16 cellular contexts compared by ENCODE assay signal in genomic region chr10:69051710-69052487, GRCh38. TPM values are rescaled to one million over a fixed set of nuclear protein-coding genes. Genes with fewer than 3 reads are reported as not detected.
A peak's percentile ranks its signal among the peaks of the same experiment; 100 is the strongest.
DNase-seq lines count a peak whose midpoint lies in the region; ATAC-seq and TF ChIP-seq lines count a peak whose summit lies in the region.
"Had no signal": no experiment of that assay in that cellular context is flagged by ENCODE, and none has a peak within 500 bp of the region (broad histone marks: within the 10 kb centered on the region; RNA-seq: fewer than 3 reads in every experiment).

No MANE protein-coding gene starts in this region.

- no peaks in the 10 kb centered on the region for H4K20me1 ChIP-seq in OCI-LY3 (ENCODE audit: insufficient read depth, low read length)

- H3K27me3 ChIP-seq in OCI-LY3 (ENCODE audit: low read depth, low read length) (no peaks in the 10 kb centered on the region), heart right ventricle (no peaks in the 10 kb centered on the region), rectal smooth muscle tissue (ENCODE audit: control insufficient read depth, insufficient read depth, low read length) (no peaks in the 10 kb centered on the region)
- H3K27me3 ChIP-seq: ascending aorta had no signal

- ATAC-seq in heart right ventricle, result peak; percentile 12 to 75 (median 62)
- ATAC-seq in GM21526 (IDR thresholded peaks at IDR 0.05; ENCODE audit: low FRiP score, unreplicated experiment), result no peak
- ATAC-seq in GM18861 (IDR thresholded peaks at IDR 0.05; ENCODE audit: unreplicated experiment), result no peak
- ATAC-seq: HCT116 had no signal

- in situ Hi-C loops in GM13976 (cut with MboI; ENCODE audit: low sequenced_read_pairs, unreplicated experiment), result no loop called here

- DNase-seq in heart right ventricle (peak in 1 of 2 donors; percentile 52), GM13976 (ENCODE audit: low spot score) (no peak), LoVo (ENCODE audit: low spot score) (no peak)
- DNase-seq: activated T-cell treated with anti-CD3 and anti-CD28 coated beads, Interleukin-2, amount 50 U/mL, for 1 hour; CD4-positive, alpha-beta memory T cell; NCI-H1092 treated with DMSO at 0.1 percent for 48 hours; NCI-H82; SHP77 had no signal

- H3K4me2 ChIP-seq in OCI-LY3 (ENCODE audit: low read length), result peak overlapping the region; percentile 56

- no peak overlapping the region for H2AFZ ChIP-seq in OCI-LY3 (ENCODE audit: low read depth, low read length)

- H3K9me3 ChIP-seq in OCI-LY3 (ENCODE audit: insufficient read depth, low read length) (no peaks in the 10 kb centered on the region), heart right ventricle (no peaks in the 10 kb centered on the region)
- H3K9me3 ChIP-seq: ascending aorta, thoracic aorta had no signal

- peaks cover 70% of the 10 kb centered on the region for H3K4me1 ChIP-seq in OCI-LY3 (ENCODE audit: low read length)
- peaks cover 0 to 93% (median 17%) of the 10 kb centered on the region in 9 donors for H3K4me1 ChIP-seq in heart right ventricle
- H3K4me1 ChIP-seq in rectal smooth muscle tissue (ENCODE audit: control insufficient read depth, insufficient read depth, low read length), result no peaks in the 10 kb centered on the region
- H3K4me1 ChIP-seq: ascending aorta had no signal

- intact Hi-C loops in heart right ventricle (cut with DNase I), result loop anchor here in 2 of 10 donors (5.0 kb wide), 2 partner anchors 35 to 45 kb away; partner anchors contain the start of gene SRGN (in 1 of the 2)

- no peak for TF ChIP-seq CTCF in OCI-LY3 (IDR thresholded peaks at IDR 0.05; ENCODE audit: low read depth, low read length)
- no peak for TF ChIP-seq CTCF in heart right ventricle (IDR thresholded peaks at IDR 0.05)
- no peak for TF ChIP-seq CTCF in GM13976 (IDR thresholded peaks at IDR 0.05; ENCODE audit: borderline replicate concordance, control extremely low read depth, extremely low read depth, insufficient read depth, missing control alignments)

- WGBS in heart right ventricle, 2 donors, result 77% methylated on average over 10 of the region's 10 CpGs

- peak overlapping the region; percentile 75 for H3K27ac ChIP-seq in OCI-LY3 (ENCODE audit: low read length)
- H3K27ac ChIP-seq in heart right ventricle, result peak overlapping the region in 9 of 10 donors; percentile 41 to 94 (median 67)
- H3K27ac ChIP-seq in rectal smooth muscle tissue (ENCODE audit: low read depth, low read length), result peak overlapping the region; percentile 14

- no peaks in the 10 kb centered on the region for H3K36me3 ChIP-seq in OCI-LY3 (replicated peaks; ENCODE audit: low read depth, low read length)
- H3K36me3 ChIP-seq in heart right ventricle, result no peaks in the 10 kb centered on the region
- H3K36me3 ChIP-seq in rectal smooth muscle tissue (ENCODE audit: control insufficient read depth, insufficient read depth, low read length), result no peaks in the 10 kb centered on the region
- H3K36me3 ChIP-seq: ascending aorta, thoracic aorta had no signal

- peak; percentile 25 for TF ChIP-seq POLR2A in GM19099 (IDR thresholded peaks at IDR 0.05; ENCODE audit: extremely low read depth, insufficient read length, low read depth)

- H3K9ac ChIP-seq in OCI-LY3 (ENCODE audit: low read length) (peak overlapping the region; percentile 29; the same call in 1 of the 2 replicates), rectal smooth muscle tissue (ENCODE audit: low read length) (no peak overlapping the region)

- H3K4me3 ChIP-seq in OCI-LY3 (ENCODE audit: low read length), result no peak overlapping the region; the same call in 1 of the 2 replicates
- no peak overlapping the region for H3K4me3 ChIP-seq in heart right ventricle
- H3K4me3 ChIP-seq in rectal smooth muscle tissue (ENCODE audit: low read length), result no peak overlapping the region
- H3K4me3 ChIP-seq: ascending aorta, thoracic aorta had no signal

- H3K79me2 ChIP-seq in OCI-LY3 (ENCODE audit: low read length), result no peaks in the 10 kb centered on the region

RNA-seq across cellular contexts. Expression of gene SRGN, which starts 36.0 kb away (rescaled TPM):
- total RNA-seq in heart right ventricle, result 100 to 1,000 TPM in 1 of 10 donors, 10 to 100 TPM in 9; 30.0 to 156 (median 51.8) TPM
- polyA plus RNA-seq in heart right ventricle, result 10 to 100 TPM; 23.1 to 99.2 TPM

Comparison
In these comparisons a context has a peak if more than half of its experiments do, and no peak if none do; other contexts are left out.
1. H3K27ac ChIP-seq: peak in every context shown above with its lines; median percentile 75 in OCI-LY3; 67 in heart right ventricle; 14 in rectal smooth muscle tissue.
2. ATAC-seq: peak in heart right ventricle (8 of 8); none in GM21526 (single experiment) and GM18861 (single experiment).